In the genomic region with DNA sequence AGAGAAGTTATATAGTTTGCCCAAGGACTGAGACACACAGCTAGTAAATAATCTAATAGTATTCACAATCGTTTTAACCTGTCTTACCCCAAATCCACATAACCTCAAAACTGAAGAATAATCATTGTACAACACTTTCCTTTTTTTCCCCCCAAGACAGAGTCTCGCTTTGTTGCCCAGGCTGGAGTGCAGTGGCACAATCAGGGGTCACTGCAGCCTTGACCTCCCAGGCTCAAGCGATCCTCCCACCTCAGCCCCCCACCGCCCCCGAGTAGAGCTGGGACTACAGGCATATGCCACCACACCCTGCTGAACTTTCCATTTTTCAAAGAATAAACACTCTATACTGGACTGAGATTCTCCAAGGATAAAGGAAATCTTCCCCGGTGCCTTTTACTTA, we compare ENCODE assay signal across 22 cellular contexts. TPM values are rescaled to one million over a fixed set of nuclear protein-coding genes. Genes with fewer than 3 reads are reported as not detected.
"Had no signal": no experiment of that assay in that cellular context is flagged by ENCODE, and none has a peak within 500 bp of the region (broad histone marks: within the 10 kb centered on the region; RNA-seq: fewer than 3 reads in every experiment).

No MANE protein-coding gene starts in this region.

- DNase-seq: activated CD4-positive, alpha-beta T cell treated with anti-CD3 and anti-CD28 coated beads for 1 hour; activated CD4-positive, alpha-beta T cell treated with anti-CD3 and anti-CD28 coated beads, Interleukin-2, amount 50 U/mL, for 4 hours; activated gamma-delta T cell; amygdala; central memory CD4-positive, alpha-beta T cell; cortex of kidney; heart right ventricle; left lung; mammary epithelial cell; occipital lobe; right cardiac atrium; stimulated activated CD4-positive, alpha-beta T cell treated with anti-CD3 and anti-CD28 coated beads, Interleukin-15, amount 100 ng/mL, for 24 hours; stimulated activated CD4-positive, alpha-beta T cell treated with anti-CD3 and anti-CD28 coated beads, Interleukin-2, amount 100 ng/mL, for 48 hours; stimulated activated naive CD8-positive, alpha-beta T cell treated with anti-CD3 and anti-CD28 coated beads, Interleukin-15, amount 100 ng/mL, for 72 hours; upper lobe of left lung had no signal

- H3K9me3 ChIP-seq: heart right ventricle, left lung, suprapubic skin, upper lobe of left lung had no signal

- H3K27me3 ChIP-seq: heart right ventricle, left lung, suprapubic skin, upper lobe of left lung had no signal

- H3K9me3 Mint-ChIP-seq: stimulated activated naive CD8-positive, alpha-beta T cell treated with anti-CD3 and anti-CD28 coated beads, Interleukin-15, amount 100 ng/mL, for 72 hours had no signal

- H3K4me3 Mint-ChIP-seq: activated naive CD8-positive, alpha-beta T cell; stimulated activated naive CD8-positive, alpha-beta T cell treated with anti-CD3 and anti-CD28 coated beads, Interleukin-15, amount 100 ng/mL, for 72 hours had no signal

- ATAC-seq: esophagus mucosa; heart right ventricle; right cardiac atrium; stimulated activated naive CD8-positive, alpha-beta T cell treated with anti-CD3 and anti-CD28 coated beads, Interleukin-15, amount 100 ng/mL, for 72 hours had no signal

- H3K27ac ChIP-seq: left lung, suprapubic skin, upper lobe of left lung had no signal

- H3K4me3 ChIP-seq: heart right ventricle, left lung, suprapubic skin, upper lobe of left lung had no signal

- H3K27me3 Mint-ChIP-seq: activated naive CD8-positive, alpha-beta T cell; stimulated activated naive CD8-positive, alpha-beta T cell treated with anti-CD3 and anti-CD28 coated beads, Interleukin-15, amount 100 ng/mL, for 72 hours had no signal

RNA-seq across cellular contexts. Expression of a gene that starts 49.2 kb away (rescaled TPM):
- total RNA-seq: esophagus mucosa; heart right ventricle; kidney epithelial cell; left lung; mammary epithelial cell; myocyte; posterior vena cava; right cardiac atrium; T-helper 1 cell treated with Interleukin-12 subunit alpha and Interleukin-12 subunit beta and Interleukin-4 antibody, amounts not matched to agents 30 ng/mL and 1 ng/mL, for 36 hours; upper lobe of left lung had no signal
